In the genomic region with DNA sequence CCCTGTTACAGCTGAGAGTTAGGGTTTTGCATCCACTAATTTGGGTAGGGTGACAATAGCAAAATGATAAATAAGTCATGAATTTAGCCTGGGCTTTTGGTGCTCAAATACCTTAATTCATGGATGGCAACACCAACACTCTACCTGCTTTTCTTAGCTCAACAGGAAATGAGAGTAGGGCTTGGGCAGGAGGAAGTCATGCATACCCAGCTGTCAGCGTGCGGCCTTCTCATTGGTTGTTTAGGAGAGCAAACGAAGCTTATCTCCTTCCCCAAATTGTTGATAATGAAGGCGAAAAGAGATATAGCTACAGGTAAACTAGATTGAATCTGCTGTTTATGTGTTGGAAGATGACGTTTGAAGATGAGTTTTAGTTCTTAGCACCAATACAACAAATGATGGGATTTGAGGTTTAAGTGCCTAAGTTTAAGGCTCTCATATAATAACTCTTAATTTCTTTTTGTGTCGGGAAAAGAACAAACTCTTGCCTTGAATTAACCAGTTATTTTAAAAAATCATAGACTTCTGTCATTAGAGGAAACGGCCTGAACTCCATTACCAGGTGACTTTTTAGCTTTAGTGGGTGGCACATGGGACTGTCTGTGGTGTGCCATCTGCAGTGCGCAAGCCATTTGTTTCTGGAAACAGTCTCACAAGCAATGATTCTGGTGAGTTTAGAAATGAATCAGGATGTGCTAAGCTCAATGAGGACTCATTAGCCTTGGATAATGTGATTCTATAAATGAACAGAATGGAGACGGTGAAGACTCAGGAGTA, we compare ENCODE assay signal across 10 cellular contexts. TPM values are rescaled to one million over a fixed set of nuclear protein-coding genes. Genes with fewer than 3 reads are reported as not detected.
A peak's percentile ranks its signal among the peaks of the same experiment; 100 is the strongest.
DNase-seq lines count a peak whose midpoint lies in the region; ATAC-seq and TF ChIP-seq lines count a peak whose summit lies in the region.
"Had no signal": no experiment of that assay in that cellular context is flagged by ENCODE, and none has a peak within 500 bp of the region (broad histone marks: within the 10 kb centered on the region; RNA-seq: fewer than 3 reads in every experiment).

No MANE protein-coding gene starts in this region.

- H3K27me3 ChIP-seq in tibial artery, result no peaks in the 10 kb centered on the region

- intact Hi-C loops in tibial artery (cut with DNase I; ENCODE audit: low total_unique reads), result no loop called here

- peak; percentile 90 for ATAC-seq in GM21447 (IDR thresholded peaks at IDR 0.05; ENCODE audit: unreplicated experiment)
- ATAC-seq in effector memory CD8-positive, alpha-beta T cell (replicated peaks), result peak; percentile 47

- no peaks in the 10 kb centered on the region for H3K36me3 ChIP-seq in tibial artery

- peaks cover 0 to 53% (median 6%) of the 10 kb centered on the region in 4 donors for H3K4me1 ChIP-seq in tibial artery

- H3K4me3 Mint-ChIP-seq in IgD-negative memory B cell, result peak overlapping the region; percentile 55 to 93 (median 76)
- H3K4me3 Mint-ChIP-seq in effector memory CD8-positive, alpha-beta T cell, result peak overlapping the region; percentile 75
- H3K4me3 Mint-ChIP-seq: nephron had no signal

- no peaks in the 10 kb centered on the region for H3K9me3 Mint-ChIP-seq in IgD-negative memory B cell
- no peaks in the 10 kb centered on the region for H3K9me3 Mint-ChIP-seq in effector memory CD8-positive, alpha-beta T cell
- H3K9me3 Mint-ChIP-seq: nephron had no signal

- H3K27ac ChIP-seq in tibial artery, result no peak overlapping the region

- H3K36me3 Mint-ChIP-seq in IgD-negative memory B cell, result peaks cover 7% of the 10 kb centered on the region
- H3K36me3 Mint-ChIP-seq in effector memory CD8-positive, alpha-beta T cell (ENCODE audit: insufficient read depth), result peaks cover 17% of the 10 kb centered on the region

- H3K27ac Mint-ChIP-seq in IgD-negative memory B cell, result peak overlapping the region; percentile 97
- H3K27ac Mint-ChIP-seq in effector memory CD8-positive, alpha-beta T cell, result peak overlapping the region; percentile 96 to 97

- H3K9me3 ChIP-seq in tibial artery, result no peaks in the 10 kb centered on the region

- peaks cover 42 to 67% (median 55%) of the 10 kb centered on the region in 3 donors for H3K4me1 Mint-ChIP-seq in IgD-negative memory B cell
- H3K4me1 Mint-ChIP-seq in effector memory CD8-positive, alpha-beta T cell (ENCODE audit: low read depth in 2 of 2), result peaks cover 41 to 60% of the 10 kb centered on the region in 2 donors

- DNase-seq in GM12864 (ENCODE audit: low read depth) (peak; percentile 67), tibial artery (no peak), NCI-H2107 (lab: John Stamatoyannopoulos, UW) (no peak), mucosa of gallbladder (ENCODE audit: low spot score) (no peak), activated gamma-delta T cell treated with Interleukin-2 at 50 U/mL for 16 hours (no peak)
- peak in 1 of 3 experiments; percentile 28 for DNase-seq in effector memory CD8-positive, alpha-beta T cell
- DNase-seq: NCI-H2029 treated with DMSO at 0.1 percent for 48 hours had no signal

- H3K4me3 ChIP-seq in GM12864 (ENCODE audit: low read depth, low read length) (no peak overlapping the region), tibial artery (no peak overlapping the region)

- TF ChIP-seq CTCF in GM12864 (IDR thresholded peaks at IDR 0.05; ENCODE audit: low read depth, low read length, missing control alignments), result no peak
- TF ChIP-seq CTCF in tibial artery (IDR thresholded peaks at IDR 0.05), result no peak

- no peaks in the 10 kb centered on the region for H3K27me3 Mint-ChIP-seq in IgD-negative memory B cell
- H3K27me3 Mint-ChIP-seq in effector memory CD8-positive, alpha-beta T cell, result no peaks in the 10 kb centered on the region

RNA-seq across cellular contexts. Expression of a gene that starts 19.7 kb away (rescaled TPM):
- polyA plus RNA-seq in IgD-negative memory B cell, result 9.3 TPM
- total RNA-seq in mucosa of gallbladder, result 50.9 TPM
